2 cellular contexts compared by ENCODE assay signal in the genomic region with DNA sequence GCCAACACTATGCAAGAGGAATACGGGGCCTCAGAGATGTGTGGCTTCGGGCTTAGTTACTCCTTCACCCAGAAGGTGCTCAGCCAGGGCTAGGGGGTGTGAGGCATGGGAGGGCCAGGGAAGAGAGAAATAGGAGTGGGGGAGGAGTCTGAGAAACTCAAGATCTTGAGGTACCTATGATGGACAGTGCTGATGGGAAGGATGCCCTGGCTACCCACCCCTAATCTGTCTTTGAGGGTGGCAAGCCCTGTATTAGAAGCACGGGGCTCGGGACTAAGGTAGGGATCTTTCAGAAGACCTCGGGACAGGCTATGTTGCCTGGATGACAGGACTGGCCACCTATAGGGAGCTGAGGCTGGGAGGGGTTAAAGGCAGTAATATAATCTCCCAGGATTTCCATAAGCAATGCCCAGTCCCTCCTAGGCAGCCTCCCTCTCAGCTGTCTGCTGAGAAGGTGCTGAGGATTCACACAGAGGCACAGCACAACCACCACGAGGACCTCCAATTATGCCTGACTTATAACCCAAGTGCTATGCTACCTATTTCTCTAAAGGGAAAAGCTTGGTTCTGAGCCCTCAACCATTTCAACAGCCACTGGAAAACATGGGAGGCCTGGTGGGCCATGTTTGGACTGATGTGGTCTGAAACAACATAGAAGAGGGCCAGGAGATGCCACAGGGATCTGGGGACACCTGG.
TF ChIP-seq lines count a peak whose summit lies in the region.

No MANE protein-coding gene starts in this region.

TF ChIP-seq in A549, 52 proteins besides CTCF, POLR2A, EP300 and RAD21:
- peak in 1 of 2 experiments; percentile 7; a peak in 2 of 5 replicates for TF ChIP-seq JUN (IDR thresholded peaks at IDR 0.05)
- TF ChIP-seq GATA3 (IDR thresholded peaks at IDR 0.05; ENCODE audit: borderline replicate concordance): no peak
- TF ChIP-seq POLR2AphosphoS2 (conservative IDR thresholded peaks at IDR 0.05; ENCODE audit: low read length): 0 out of 2 replicates have a peak, but pooled peaks have one; percentile 50
- no peak for TF ChIP-seq EHF (CRISPR knock-in tag; IDR thresholded peaks at IDR 0.05)
- TF ChIP-seq HOXA7 (CRISPR knock-in tag; IDR thresholded peaks at IDR 0.05): 0 out of 2 replicates have a peak, but pooled peaks have one; percentile 59
- no peak for TF ChIP-seq SREBF2 (IDR thresholded peaks at IDR 0.05)

TF ChIP-seq in HEK293, 187 proteins besides CTCF, POLR2A, EP300 and RAD21:
- TF ChIP-seq ZNF670 (tag by site-specific recombination; IDR thresholded peaks at IDR 0.05; ENCODE audit: low read depth) (no peak), ZSCAN30 (tag by site-specific recombination; IDR thresholded peaks at IDR 0.05) (no peak), ZNF311 (tag by site-specific recombination; IDR thresholded peaks at IDR 0.05; ENCODE audit: borderline replicate concordance) (no peak), ZNF350 (tag by site-specific recombination; IDR thresholded peaks at IDR 0.05) (no peak), YY2 (tag by site-specific recombination; IDR thresholded peaks at IDR 0.05) (no peak)
